8 cellular contexts compared by ENCODE assay signal in the genomic region with DNA sequence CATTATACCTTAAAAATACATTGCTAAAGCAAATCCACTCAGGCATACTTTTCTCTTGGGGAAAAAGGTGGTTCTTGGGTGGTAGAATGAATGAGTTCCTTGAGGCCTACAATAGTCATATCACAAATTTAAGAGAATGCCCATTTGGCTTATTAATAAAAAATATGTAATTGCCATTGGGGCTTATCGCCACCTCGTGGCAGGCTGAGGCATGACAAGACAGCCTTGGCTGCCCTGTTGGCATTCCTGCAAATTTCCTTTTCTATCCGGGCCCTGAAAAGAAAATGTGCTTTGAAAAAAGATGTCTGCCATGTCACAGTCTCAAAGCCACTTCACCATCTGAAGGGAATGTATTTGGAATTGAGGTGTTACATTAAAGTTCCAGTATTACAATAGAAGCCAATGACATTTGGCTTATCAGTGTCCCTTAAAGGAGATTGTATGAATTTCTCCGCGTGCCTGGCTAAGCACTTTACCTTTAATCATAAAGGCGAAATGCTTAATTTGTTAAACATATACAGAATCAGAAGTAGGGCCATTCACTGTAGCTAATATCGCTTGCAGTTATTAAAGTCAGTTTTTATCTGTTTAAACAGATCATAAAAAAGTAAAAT.
DNase-seq lines count a peak whose midpoint lies in the region; TF ChIP-seq lines count a peak whose summit lies in the region.

No MANE protein-coding gene starts in this region.

- no peak overlapping the region for H2AFZ ChIP-seq in fibroblast of lung (ENCODE audit: low read length)

- no peak overlapping the region for H3K9ac ChIP-seq in fibroblast of lung (ENCODE audit: insufficient read depth, low read length)

- peak; percentile 18 for DNase-seq in Daoy (ENCODE audit: low read depth)
- peak; percentile 32 for DNase-seq in HuH-7.5 (ENCODE audit: low spot score)
- peak; percentile 52 to 59 for DNase-seq in activated CD4-positive, alpha-beta T cell treated with anti-CD3 and anti-CD28 coated beads, Interleukin-2, amount 50 U/mL, for 48 hours
- DNase-seq in fibroblast of lung (ENCODE audit: low read depth in 2 of 2): peak in 1 of 2 donors; percentile 48
- DNase-seq in NCI-H524 treated with DMSO at 0.1 percent for 48 hours (lab: John Stamatoyannopoulos, UW): no peak
- no peak for DNase-seq in occipital lobe (lab: John Stamatoyannopoulos, UW)
- DNase-seq in middle frontal gyrus (ENCODE audit: extremely low spot score, low spot score): no peak

- no peaks in the 10 kb centered on the region for H3K79me2 ChIP-seq in fibroblast of lung (ENCODE audit: control insufficient read depth, insufficient read depth, low read length)

- H3K27me3 ChIP-seq in fibroblast of lung (ENCODE audit: control insufficient read depth, insufficient read depth, low read length) (no peaks in the 10 kb centered on the region), neutrophil (no peaks in the 10 kb centered on the region)

- H3K9me3 ChIP-seq in fibroblast of lung (ENCODE audit: control insufficient read depth, insufficient read depth, low read depth, low read length) (no peaks in the 10 kb centered on the region), neutrophil (no peaks in the 10 kb centered on the region)

- H3K27ac ChIP-seq in fibroblast of lung (ENCODE audit: insufficient read depth, low read length): no peak overlapping the region
- H3K27ac ChIP-seq in neutrophil: no peak overlapping the region

- H3K4me3 ChIP-seq in fibroblast of lung (replicated peaks in 1 of 4; ENCODE audit: control extremely low read depth in 1 of 4, insufficient read depth in 1 of 4, low read depth in 3 of 4, low read length in 4 of 4): no peak overlapping the region
- H3K4me3 ChIP-seq in neutrophil (ENCODE audit: low read depth in 1 of 2, low read length in 1 of 2): no peak overlapping the region

- no peak overlapping the region for H3K4me2 ChIP-seq in fibroblast of lung (ENCODE audit: extremely low read depth, insufficient read depth, low read length)

- H3K36me3 ChIP-seq in fibroblast of lung (ENCODE audit: control insufficient read depth, insufficient read depth, low read length) (no peaks in the 10 kb centered on the region), neutrophil (no peaks in the 10 kb centered on the region)

- H4K20me1 ChIP-seq in fibroblast of lung (ENCODE audit: control insufficient read depth, extremely low read depth, insufficient read depth, low read length): no peaks in the 10 kb centered on the region

- TF ChIP-seq CTCF in fibroblast of lung (conservative IDR thresholded peaks at IDR 0.05 in 1 of 2, IDR thresholded peaks at IDR 0.05 in 1 of 2; ENCODE audit: low read depth in 1 of 2, low read length in 2 of 2): peak; percentile 89 to 99
- TF ChIP-seq CTCF in neutrophil (IDR thresholded peaks at IDR 0.05): peak; percentile 61

- H3K4me1 ChIP-seq in fibroblast of lung (ENCODE audit: control insufficient read depth, extremely low read depth, insufficient read depth, low read length): no peaks in the 10 kb centered on the region
- no peaks in the 10 kb centered on the region for H3K4me1 ChIP-seq in neutrophil (ENCODE audit: control insufficient read depth in 1 of 2, insufficient read depth in 1 of 2, low read depth in 1 of 2, low read length in 1 of 2)

Comparison
In these comparisons a context has a peak if more than half of its experiments do, and no peak if none do; other contexts are left out.
1. DNase-seq: peak in Daoy (single experiment), HuH-7.5 (single experiment) and activated CD4-positive, alpha-beta T cell treated with anti-CD3 and anti-CD28 coated beads, Interleukin-2, amount 50 U/mL, for 48 hours (2 of 2); none in NCI-H524 treated with DMSO at 0.1 percent for 48 hours (single experiment), occipital lobe (single experiment) and middle frontal gyrus (single experiment).